ENCODE assay signal across 24 cellular contexts in the genomic region with DNA sequence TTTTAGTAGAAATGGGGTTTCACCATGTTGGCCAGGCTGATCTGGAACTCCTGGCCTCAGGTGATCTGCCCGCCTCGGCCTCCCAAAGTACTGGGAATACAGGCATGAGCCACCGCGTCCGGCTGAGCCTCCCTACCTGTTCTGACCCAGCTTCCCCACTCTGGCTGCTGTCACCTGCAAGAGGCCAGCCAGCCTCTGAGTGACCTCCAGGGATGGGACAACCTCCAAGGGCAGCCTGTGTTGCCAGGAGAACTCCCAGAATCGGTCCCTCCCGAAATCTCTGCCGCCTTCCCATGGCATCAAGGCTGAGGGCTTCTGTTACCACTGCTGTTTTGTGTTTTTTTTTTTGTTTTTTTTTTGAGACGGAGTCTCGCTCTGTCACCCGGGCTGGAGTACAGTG.
"Had no signal": no experiment of that assay in that cellular context is flagged by ENCODE, and none has a peak within 500 bp of the region (broad histone marks: within the 10 kb centered on the region; RNA-seq: fewer than 3 reads in every experiment).

No MANE protein-coding gene starts in this region.

- FAIRE-seq: astrocyte, endometrium, frontal cortex had no signal

- H3K27me3 ChIP-seq: esophagus squamous epithelium, testis, uterus had no signal

- H3K4me3 Mint-ChIP-seq: activated CD4-positive, alpha-beta memory T cell treated with anti-CD3 and anti-CD28 coated beads for 36 hours; activated CD4-positive, alpha-beta T cell treated with anti-CD3 and anti-CD28 coated beads, Interleukin-2, amount 10 ng/mL, durations not matched to agents 24 days and 14 days; activated naive CD4-positive, alpha-beta T cell treated with anti-CD3 and anti-CD28 coated beads, Interleukin-2, amount 10 ng/mL, durations not matched to agents 7 days and 5 days; activated naive CD8-positive, alpha-beta T cell treated with anti-CD3 and anti-CD28 coated beads, Interleukin-2, amount 10 ng/mL, durations not matched to agents 7 days and 5 days; activated T-cell treated with anti-CD3 and anti-CD28 coated beads, Interleukin-2, amount 50 U/mL, for 24 hours; dendritic cell treated with granulocyte-macrophage colony-stimulating factor and Interleukin-4, amounts not matched to agents 40 ng/mL and 50 ng/mL, for 4 days; nephron had no signal

- H3K27me3 Mint-ChIP-seq: activated CD4-positive, alpha-beta memory T cell treated with anti-CD3 and anti-CD28 coated beads for 36 hours; activated CD4-positive, alpha-beta T cell treated with anti-CD3 and anti-CD28 coated beads, Interleukin-2, amount 10 ng/mL, durations not matched to agents 24 days and 14 days; activated naive CD4-positive, alpha-beta T cell treated with anti-CD3 and anti-CD28 coated beads, Interleukin-2, amount 10 ng/mL, durations not matched to agents 7 days and 5 days; activated naive CD8-positive, alpha-beta T cell treated with anti-CD3 and anti-CD28 coated beads, Interleukin-2, amount 10 ng/mL, durations not matched to agents 7 days and 5 days; activated T-cell treated with anti-CD3 and anti-CD28 coated beads, Interleukin-2, amount 50 U/mL, for 24 hours had no signal

- H3K27ac Mint-ChIP-seq: activated CD4-positive, alpha-beta memory T cell treated with anti-CD3 and anti-CD28 coated beads for 36 hours; activated CD4-positive, alpha-beta T cell treated with anti-CD3 and anti-CD28 coated beads, Interleukin-2, amount 10 ng/mL, durations not matched to agents 24 days and 14 days; activated naive CD4-positive, alpha-beta T cell treated with anti-CD3 and anti-CD28 coated beads, Interleukin-2, amount 10 ng/mL, durations not matched to agents 7 days and 5 days; activated naive CD8-positive, alpha-beta T cell treated with anti-CD3 and anti-CD28 coated beads, Interleukin-2, amount 10 ng/mL, durations not matched to agents 7 days and 5 days; dendritic cell treated with granulocyte-macrophage colony-stimulating factor and Interleukin-4, amounts not matched to agents 40 ng/mL and 50 ng/mL, for 4 days; nephron had no signal

- H3K4me3 ChIP-seq: esophagus squamous epithelium, psoas muscle, testis, uterus had no signal

- H3K9me3 ChIP-seq: esophagus squamous epithelium, neutrophil, psoas muscle, testis, uterus had no signal

- H3K4me1 ChIP-seq: psoas muscle, uterus had no signal

- H3K9me3 Mint-ChIP-seq: activated CD4-positive, alpha-beta memory T cell treated with anti-CD3 and anti-CD28 coated beads for 36 hours; activated CD4-positive, alpha-beta T cell treated with anti-CD3 and anti-CD28 coated beads, Interleukin-2, amount 10 ng/mL, durations not matched to agents 24 days and 14 days; activated naive CD4-positive, alpha-beta T cell treated with anti-CD3 and anti-CD28 coated beads, Interleukin-2, amount 10 ng/mL, durations not matched to agents 7 days and 5 days; activated naive CD8-positive, alpha-beta T cell treated with anti-CD3 and anti-CD28 coated beads, Interleukin-2, amount 10 ng/mL, durations not matched to agents 7 days and 5 days; activated T-cell treated with anti-CD3 and anti-CD28 coated beads, Interleukin-2, amount 50 U/mL, for 24 hours; dendritic cell treated with granulocyte-macrophage colony-stimulating factor and Interleukin-4, amounts not matched to agents 40 ng/mL and 50 ng/mL, for 4 days; nephron had no signal

- H3K36me3 ChIP-seq: neutrophil, uterus had no signal

- DNase-seq: activated CD4-positive, alpha-beta memory T cell treated with anti-CD3 and anti-CD28 coated beads for 36 hours; activated CD4-positive, alpha-beta T cell treated with anti-CD3 and anti-CD28 coated beads, Interleukin-2, amount 10 ng/mL, durations not matched to agents 24 days and 14 days; activated CD4-positive, CD25-positive, alpha-beta regulatory T cell treated with anti-CD3 and anti-CD28 coated beads, Interleukin-2, amount 50 U/mL, for 72 hours; activated CD8-positive, alpha-beta memory T cell treated with anti-CD3 and anti-CD28 coated beads, Interleukin-2, amount 50 U/mL, for 4 hours; activated gamma-delta T cell; activated naive CD4-positive, alpha-beta T cell treated with anti-CD3 and anti-CD28 coated beads, Interleukin-2, amount 10 ng/mL, durations not matched to agents 7 days and 5 days; activated naive CD8-positive, alpha-beta T cell treated with anti-CD3 and anti-CD28 coated beads, Interleukin-2, amount 10 ng/mL, durations not matched to agents 7 days and 5 days; activated T-cell treated with anti-CD3 and anti-CD28 coated beads, Interleukin-2, amount 50 U/mL, for 24 hours; effector CD4-positive, alpha-beta T cell; esophagus squamous epithelium; kidney glomerular epithelial cell; mammary epithelial cell; psoas muscle; stimulated activated naive CD4-positive, alpha-beta T cell treated with Interleukin-2 at 50 U/mL for 16 hours; trophoblast cell; uterus had no signal

- H3K4me1 Mint-ChIP-seq: activated CD4-positive, alpha-beta T cell treated with anti-CD3 and anti-CD28 coated beads, Interleukin-2, amount 10 ng/mL, durations not matched to agents 24 days and 14 days had no signal

- ATAC-seq: psoas muscle had no signal

- H3K27ac ChIP-seq: epithelial cell of prostate, neutrophil, psoas muscle, testis, uterus had no signal
